Comparison of ENCODE assay signal across 17 cellular contexts in the genomic region with DNA sequence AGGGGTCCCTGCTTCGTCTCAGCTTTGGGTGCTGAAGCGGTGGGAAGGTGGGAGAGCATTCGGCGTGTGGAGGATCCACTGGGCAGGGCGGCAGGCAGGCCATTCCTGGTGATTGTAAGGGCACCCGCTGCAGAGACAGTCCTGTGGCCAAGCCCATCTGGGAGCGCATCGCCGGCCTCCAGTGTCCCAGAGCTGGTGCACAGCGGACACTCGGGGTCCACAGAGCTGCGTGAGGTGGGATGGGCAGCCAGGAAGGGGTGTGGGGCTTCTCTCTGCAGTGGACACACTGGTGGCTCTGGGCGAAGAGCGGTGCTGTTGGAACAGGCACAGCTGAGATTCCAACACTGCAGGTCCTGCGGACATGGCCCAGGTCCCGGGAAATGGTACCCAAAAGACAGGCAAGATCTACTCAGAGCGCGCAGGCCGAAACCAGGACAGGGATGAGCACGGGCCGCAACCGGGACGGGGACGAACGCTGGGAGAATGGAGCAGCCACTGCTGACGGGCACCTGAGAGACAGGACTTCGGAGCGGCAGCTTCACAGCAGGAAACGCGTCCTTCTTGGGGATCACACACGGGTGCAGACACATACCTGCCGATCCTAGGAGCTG.
"Had no signal": no experiment of that assay in that cellular context is flagged by ENCODE, and none has a peak within 500 bp of the region (broad histone marks: within the 10 kb centered on the region; RNA-seq: fewer than 3 reads in every experiment).

No MANE protein-coding gene starts in this region.

- H3K4me3 ChIP-seq: colonic mucosa, left lung, lower lobe of right lung, sigmoid colon, skin epidermis had no signal

- H3K4me1 Mint-ChIP-seq: memory B cell, natural killer cell had no signal

- DNase-seq: colonic mucosa; dermis blood vessel endothelial cell; foreskin keratinocyte; head of caudate nucleus; hypothalamus; left lung; lower lobe of right lung; natural killer cell; posterior cingulate gyrus; sigmoid colon; stimulated activated CD4-positive, alpha-beta T cell treated with anti-CD3 and anti-CD28 coated beads, Interleukin-12 subunit alpha, Interleukin-12 subunit beta, amount 100 ng/mL, for 4 hours; stimulated activated naive CD4-positive, alpha-beta T cell treated with Interleukin-2 at 50 U/mL for 16 hours had no signal

- ATAC-seq: foreskin keratinocyte, left lung, lower lobe of right lung, natural killer cell had no signal

- H3K27ac Mint-ChIP-seq: memory B cell, mesothelial cell of epicardium, natural killer cell, type B pancreatic cell had no signal

- H3K4me1 ChIP-seq: colonic mucosa, foreskin keratinocyte, left lung, lower lobe of right lung had no signal

- H3K27me3 ChIP-seq: colonic mucosa, foreskin keratinocyte, neutrophil had no signal

- H3K9me3 ChIP-seq: colonic mucosa, neutrophil, sigmoid colon had no signal

- H3K4me3 Mint-ChIP-seq: memory B cell, mesothelial cell of epicardium, natural killer cell, type B pancreatic cell had no signal

- H3K36me3 ChIP-seq: colonic mucosa, left lung, lower lobe of right lung, neutrophil, sigmoid colon had no signal

- H3K27ac ChIP-seq: colonic mucosa, foreskin keratinocyte, left lung, lower lobe of right lung, neutrophil, sigmoid colon, skin epidermis had no signal

- H3K36me3 Mint-ChIP-seq: memory B cell, type B pancreatic cell had no signal
